11 cellular contexts compared by ENCODE assay signal in the genomic region with DNA sequence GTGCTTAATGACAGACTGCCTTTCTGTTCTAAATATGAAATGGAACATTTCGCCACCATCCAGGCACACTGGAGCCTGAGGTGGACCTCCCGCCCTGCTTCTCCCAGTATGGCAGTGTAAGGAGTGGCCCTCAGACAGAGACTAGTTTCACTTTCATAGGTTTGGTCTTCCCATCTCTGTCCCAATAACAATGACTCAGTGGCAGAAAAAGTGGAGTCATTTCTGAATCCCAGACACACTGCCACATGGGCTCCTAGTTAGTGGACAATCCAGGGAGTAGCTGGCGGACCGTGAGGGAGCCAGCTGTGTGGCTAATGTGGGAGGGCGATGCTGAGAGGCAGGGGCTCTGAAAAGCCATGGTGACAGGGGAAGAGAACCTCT.
DNase-seq lines count a peak whose midpoint lies in the region; ATAC-seq, FAIRE-seq and TF ChIP-seq lines count a peak whose summit lies in the region.
"Had no signal": no experiment of that assay in that cellular context is flagged by ENCODE, and none has a peak within 500 bp of the region (broad histone marks: within the 10 kb centered on the region; RNA-seq: fewer than 3 reads in every experiment).

No MANE protein-coding gene starts in this region.

- no peak for TF ChIP-seq POLR2A in A549 (IDR thresholded peaks at IDR 0.05; ENCODE audit: low read length)

- FAIRE-seq in A549 (lab: Jason Lieb, UNC): no peak

- POLR2A ChIA-PET in A549 (lab: Yijun Ruan, JAX): no interaction called here

- DNase-seq in A549 (ENCODE audit: low read depth in 1 of 2, low spot score in 1 of 2) (peak in 1 of 2 experiments; percentile 13), amniotic epithelial cell (ENCODE audit: low read depth) (peak; percentile 44), iris pigment epithelial cell (ENCODE audit: low read depth) (peak; percentile 74), NOMO-1 treated with dmso at 0.1 percent for 144 hours (lab: John Stamatoyannopoulos, UW; ENCODE audit: unreplicated experiment) (no peak), NCI-H1417 (lab: John Stamatoyannopoulos, UW) (no peak), NCI-H345 treated with DMSO at 0.1 percent for 48 hours (lab: John Stamatoyannopoulos, UW; ENCODE audit: unreplicated experiment) (no peak), NCI-H226 (no peak)
- DNase-seq: naive B cell, NCI-H2171 treated with DMSO at 0.1 percent for 48 hours had no signal

- H3K4me2 ChIP-seq in A549: peak overlapping the region; percentile 34

- no peak for TF ChIP-seq RAD21 in A549 (conservative IDR thresholded peaks at IDR 0.05 in 1 of 2, IDR thresholded peaks at IDR 0.05 in 1 of 2)

- CTCF ChIA-PET in A549 (lab: Yijun Ruan, JAX): no interaction called here

- ATAC-seq in A549: peak; percentile 23 to 24; a peak in 3 of 6 replicates
- ATAC-seq in HG02885 (IDR thresholded peaks at IDR 0.05; ENCODE audit: poor library complexity, unreplicated experiment): peak; percentile 29

- H3K4me3 ChIP-seq in A549: no peak overlapping the region

- H3K4me1 ChIP-seq in A549: peaks cover 42% of the 10 kb centered on the region

- no peak for TF ChIP-seq EP300 in A549 (IDR thresholded peaks at IDR 0.05)

- no peak for TF ChIP-seq CTCF in A549 (IDR thresholded peaks at IDR 0.05)

- no peaks in the 10 kb centered on the region for H3K9me3 ChIP-seq in A549

- H3K27ac ChIP-seq in A549: peak overlapping the region; percentile 44 to 79
- H3K27ac ChIP-seq: C4-2B had no signal

- 96% methylated on average over 5 of the region's 5 CpGs for WGBS in A549 (ENCODE audit: missing lambda C conversion rate)

TF ChIP-seq in A549, 52 proteins besides CTCF, POLR2A, EP300 and RAD21:
- TF ChIP-seq TFCP2L1 (CRISPR knock-in tag; IDR thresholded peaks at IDR 0.05): no peak
- no peak for TF ChIP-seq JUNB (IDR thresholded peaks at IDR 0.05)
- no peak for TF ChIP-seq BHLHE40 (IDR thresholded peaks at IDR 0.05; ENCODE audit: low read depth, low read length)
- TF ChIP-seq, protein P1, sequence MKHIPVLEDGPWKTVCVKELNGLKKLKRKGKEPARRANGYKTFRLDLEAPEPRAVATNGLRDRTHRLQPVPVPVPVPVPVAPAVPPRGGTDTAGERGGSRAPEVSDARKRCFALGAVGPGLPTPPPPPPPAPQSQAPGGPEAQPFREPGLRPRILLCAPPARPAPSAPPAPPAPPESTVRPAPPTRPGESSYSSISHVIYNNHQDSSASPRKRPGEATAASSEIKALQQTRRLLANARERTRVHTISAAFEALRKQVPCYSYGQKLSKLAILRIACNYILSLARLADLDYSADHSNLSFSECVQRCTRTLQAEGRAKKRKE (CRISPR knock-in tag; IDR thresholded peaks at IDR 0.05; ENCODE audit: low read depth): no peak
- TF ChIP-seq HOXB13 (CRISPR knock-in tag; IDR thresholded peaks at IDR 0.05; ENCODE audit: low read depth): no peak
- no peak for TF ChIP-seq POLR2AphosphoS2 (conservative IDR thresholded peaks at IDR 0.05; ENCODE audit: low read length)
- TF ChIP-seq FOXS1 (CRISPR knock-in tag; IDR thresholded peaks at IDR 0.05): no peak
- no peak for TF ChIP-seq GATA3 (IDR thresholded peaks at IDR 0.05; ENCODE audit: borderline replicate concordance)
- TF ChIP-seq TP53 (CRISPR knock-in tag; IDR thresholded peaks at IDR 0.05): no peak
- TF ChIP-seq EHMT2 (IDR thresholded peaks at IDR 0.05; ENCODE audit: low read depth): no peak
- TF ChIP-seq ZSCAN20 (CRISPR knock-in tag; IDR thresholded peaks at IDR 0.05): no peak
- TF ChIP-seq, protein P2, sequence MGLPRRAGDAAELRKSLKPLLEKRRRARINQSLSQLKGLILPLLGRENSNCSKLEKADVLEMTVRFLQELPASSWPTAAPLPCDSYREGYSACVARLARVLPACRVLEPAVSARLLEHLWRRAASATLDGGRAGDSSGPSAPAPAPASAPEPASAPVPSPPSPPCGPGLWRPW (IDR thresholded peaks at IDR 0.05): no peak
- no peak for TF ChIP-seq CBX2 (IDR thresholded peaks at IDR 0.05; ENCODE audit: borderline replicate concordance, low read depth)
- no peak for TF ChIP-seq MAFK (IDR thresholded peaks at IDR 0.05; ENCODE audit: partially characterized antibody)
- no peak for TF ChIP-seq RNF2 (IDR thresholded peaks at IDR 0.05; ENCODE audit: borderline replicate concordance, low read depth)
- no peak for TF ChIP-seq RFX5 (IDR thresholded peaks at IDR 0.05)
- TF ChIP-seq KDM1A (IDR thresholded peaks at IDR 0.05; ENCODE audit: low read depth): no peak
TF ChIP-seq in A549: peak in this region for 0.

Comparison
In these comparisons a context has a peak if more than half of its experiments do, and no peak if none do; other contexts are left out.
1. DNase-seq: peak in amniotic epithelial cell (single experiment) and iris pigment epithelial cell (single experiment); none in NOMO-1 treated with dmso at 0.1 percent for 144 hours (single experiment), NCI-H1417 (0 of 3), NCI-H345 treated with DMSO at 0.1 percent for 48 hours (single experiment) and NCI-H226 (single experiment).